Comparison of ENCODE assay signal across 22 cellular contexts in the genomic region with DNA sequence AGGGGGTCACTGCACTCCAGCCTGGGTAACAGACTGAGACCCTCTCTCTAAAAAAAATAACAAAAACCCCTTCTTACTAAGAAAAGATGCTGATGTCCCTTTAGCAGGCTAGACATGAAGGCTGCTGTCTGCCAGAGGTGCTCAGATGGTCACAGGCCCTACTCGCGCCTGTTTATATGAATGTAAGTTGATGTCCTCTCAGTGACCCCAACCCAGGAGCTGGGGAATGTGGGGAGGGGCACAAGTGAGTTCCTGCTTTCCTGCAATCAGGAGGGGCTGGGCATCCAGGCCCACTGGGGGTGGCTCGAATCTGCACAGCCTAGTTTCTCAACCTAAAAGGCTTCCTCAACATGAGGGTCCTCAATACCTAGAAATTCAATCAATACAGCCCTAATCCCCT. TPM values are rescaled to one million over a fixed set of nuclear protein-coding genes. Genes with fewer than 3 reads are reported as not detected.
DNase-seq lines count a peak whose midpoint lies in the region; TF ChIP-seq lines count a peak whose summit lies in the region.
"Had no signal": no experiment of that assay in that cellular context is flagged by ENCODE, and none has a peak within 500 bp of the region (broad histone marks: within the 10 kb centered on the region; RNA-seq: fewer than 3 reads in every experiment).

No MANE protein-coding gene starts in this region.

- no peak overlapping the region for H3K4me3 ChIP-seq in H7 (ENCODE audit: insufficient read depth, low read depth, low read length)
- H3K4me3 ChIP-seq: A549; BLaER1 treated with 17β-estradiol and CSF1 and Interleukin-3, amounts not matched to agents 10 nM and 100 nM had no signal

- peak; percentile 46 for DNase-seq in H7
- DNase-seq in type B pancreatic cell (ENCODE audit: extremely low spot score, unreplicated experiment), result no peak
- DNase-seq in GM19240 (ENCODE audit: insufficient read length, low spot score), result no peak
- DNase-seq in superior temporal gyrus (ENCODE audit: extremely low spot score), result no peak
- DNase-seq in GM03348 (ENCODE audit: low spot score), result no peak
- DNase-seq: 8988T; ACHN; AML-193; BE2C; CD4-positive, alpha-beta T cell; CD8-positive, alpha-beta memory T cell; DMS 273 treated with DMSO at 0.1 percent for 48 hours; DMS79; EL; GDM1; GOT3; HCEC 1CT had no signal

- intact Hi-C loops in dendritic cell treated with granulocyte-macrophage colony-stimulating factor and Interleukin-4, amounts not matched to agents 40 ng/mL and 50 ng/mL, for 4 days (cut with micrococcal nuclease), result no loop called here

- H3K27me3 Mint-ChIP-seq in dendritic cell treated with granulocyte-macrophage colony-stimulating factor and Interleukin-4, amounts not matched to agents 40 ng/mL and 50 ng/mL, for 4 days, result no peaks in the 10 kb centered on the region
- no peaks in the 10 kb centered on the region for H3K27me3 Mint-ChIP-seq in nephron (ENCODE audit: low read depth)
- H3K27me3 Mint-ChIP-seq in type B pancreatic cell, result peaks cover 9% of the 10 kb centered on the region

- peaks cover 50% of the 10 kb centered on the region for H3K4me1 Mint-ChIP-seq in dendritic cell treated with granulocyte-macrophage colony-stimulating factor and Interleukin-4, amounts not matched to agents 40 ng/mL and 50 ng/mL, for 4 days (ENCODE audit: low read depth)
- H3K4me1 Mint-ChIP-seq in nephron (peaks cover 27% of the 10 kb centered on the region), type B pancreatic cell (ENCODE audit: unreplicated experiment) (peaks cover 16% of the 10 kb centered on the region)
- H3K4me1 Mint-ChIP-seq: CD8-positive, alpha-beta memory T cell had no signal

- no peak overlapping the region for H3K4me3 Mint-ChIP-seq in dendritic cell treated with granulocyte-macrophage colony-stimulating factor and Interleukin-4, amounts not matched to agents 40 ng/mL and 50 ng/mL, for 4 days
- H3K4me3 Mint-ChIP-seq in nephron, result no peak overlapping the region
- no peak overlapping the region for H3K4me3 Mint-ChIP-seq in type B pancreatic cell
- H3K4me3 Mint-ChIP-seq: CD14-positive monocyte; CD4-positive, alpha-beta T cell; CD8-positive, alpha-beta memory T cell had no signal

- no peaks in the 10 kb centered on the region for H3K9me3 Mint-ChIP-seq in dendritic cell treated with granulocyte-macrophage colony-stimulating factor and Interleukin-4, amounts not matched to agents 40 ng/mL and 50 ng/mL, for 4 days
- H3K9me3 Mint-ChIP-seq in nephron (no peaks in the 10 kb centered on the region), type B pancreatic cell (no peaks in the 10 kb centered on the region)
- H3K9me3 Mint-ChIP-seq: CD4-positive, alpha-beta T cell; CD8-positive, alpha-beta memory T cell had no signal

- H3K27me3 ChIP-seq in H7 (ENCODE audit: control insufficient read depth, insufficient read depth, low read length), result no peaks in the 10 kb centered on the region
- H3K27me3 ChIP-seq: BE2C; BLaER1 treated with 17β-estradiol and CSF1 and Interleukin-3, amounts not matched to agents 10 nM and 100 nM had no signal

- H3K27ac Mint-ChIP-seq in dendritic cell treated with granulocyte-macrophage colony-stimulating factor and Interleukin-4, amounts not matched to agents 40 ng/mL and 50 ng/mL, for 4 days, result peak overlapping the region; percentile 49
- H3K27ac Mint-ChIP-seq in nephron, result peak overlapping the region; percentile 78 to 95 (median 80)
- H3K27ac Mint-ChIP-seq in type B pancreatic cell, result peak overlapping the region; percentile 79
- H3K27ac Mint-ChIP-seq: CD4-positive, alpha-beta T cell; CD8-positive, alpha-beta memory T cell had no signal

- TF ChIP-seq CTCF in nephron (IDR thresholded peaks at IDR 0.05; ENCODE audit: unreplicated experiment in 3 of 3), result no peak
- no peak for TF ChIP-seq CTCF in type B pancreatic cell (conservative IDR thresholded peaks at IDR 0.05)

- H3K36me3 Mint-ChIP-seq in dendritic cell treated with granulocyte-macrophage colony-stimulating factor and Interleukin-4, amounts not matched to agents 40 ng/mL and 50 ng/mL, for 4 days (ENCODE audit: low read depth), result no peaks in the 10 kb centered on the region
- H3K36me3 Mint-ChIP-seq in nephron (ENCODE audit: low read depth), result peaks cover 9% of the 10 kb centered on the region
- peaks cover 3% of the 10 kb centered on the region for H3K36me3 Mint-ChIP-seq in type B pancreatic cell
- H3K36me3 Mint-ChIP-seq: CD14-positive monocyte; CD8-positive, alpha-beta memory T cell had no signal

- H3K36me3 ChIP-seq in H7 (replicated peaks; ENCODE audit: control insufficient read depth, insufficient read depth, low read length), result no peaks in the 10 kb centered on the region
- H3K36me3 ChIP-seq: BLaER1 treated with 17β-estradiol and CSF1 and Interleukin-3, amounts not matched to agents 10 nM and 100 nM had no signal

RNA-seq across cellular contexts. Expression of gene SLC29A3, which starts 12.1 kb away (rescaled TPM):
- total RNA-seq in H7 (2014; rRNA removed; shearing (Covaris generic)), result 5.2 and 6.9 TPM in 2 replicates
- 8.8 and 11.1 TPM in 2 replicates for total RNA-seq in type B pancreatic cell (ENCODE audit: low replicate concordance)
